22 cellular contexts compared by ENCODE assay signal in genomic region chr11:92775277-92775676, GRCh38.
A peak's percentile ranks its signal among the peaks of the same experiment; 100 is the strongest.
DNase-seq lines count a peak whose midpoint lies in the region; ATAC-seq and TF ChIP-seq lines count a peak whose summit lies in the region.
"Had no signal": no experiment of that assay in that cellular context is flagged by ENCODE, and none has a peak within 500 bp of the region (broad histone marks: within the 10 kb centered on the region; RNA-seq: fewer than 3 reads in every experiment).

No MANE protein-coding gene starts in this region.

- in situ Hi-C loops in mammary epithelial cell (cut with MboI; ENCODE audit: low sequenced_read_pairs in 2 of 2), result no loop called here

- no peaks in the 10 kb centered on the region for H4K20me1 ChIP-seq in mammary epithelial cell (ENCODE audit: insufficient read depth, low read length)

- BruUV-seq in MCF 10A (replicated peaks; lab: Mats Ljungman, UMichigan) (TSS peak; percentile 93), mammary epithelial cell (replicated peaks; lab: Mats Ljungman, UMichigan) (no TSS peak)

- TF ChIP-seq CTCF in MCF 10A (IDR thresholded peaks at IDR 0.05; ENCODE audit: unreplicated experiment) (no peak), mammary epithelial cell (conservative IDR thresholded peaks at IDR 0.05 in 1 of 2, IDR thresholded peaks at IDR 0.05 in 1 of 2; ENCODE audit: extremely low read depth in 1 of 2, insufficient read depth in 1 of 2, low read depth in 1 of 2, low read length in 2 of 2) (no peak)

- H4K91ac ChIP-seq in neuronal stem cell (ENCODE audit: low read depth, low read length, poor library complexity), result no peak overlapping the region

- H3K18ac ChIP-seq in neuronal stem cell (ENCODE audit: low read length), result no peak overlapping the region

- H3K4me2 ChIP-seq in mammary epithelial cell (ENCODE audit: insufficient read depth, low read depth, low read length) (no peak overlapping the region), neuronal stem cell (ENCODE audit: insufficient read depth, low read length, poor library complexity, severe bottlenecking) (no peak overlapping the region)

- H3K14ac ChIP-seq in neuronal stem cell (ENCODE audit: low read length), result no peak overlapping the region

- no peaks in the 10 kb centered on the region for H3K4me1 Mint-ChIP-seq in MCF 10A (ENCODE audit: insufficient read depth, unreplicated experiment)
- H3K4me1 Mint-ChIP-seq: activated naive CD4-positive, alpha-beta T cell treated with anti-CD3 and anti-CD28 coated beads, Interleukin-2, amount 10 ng/mL, durations not matched to agents 7 days and 5 days had no signal

- H3K4me3 Mint-ChIP-seq in MCF 10A (ENCODE audit: unreplicated experiment), result no peak overlapping the region
- H3K4me3 Mint-ChIP-seq: activated naive CD4-positive, alpha-beta T cell treated with anti-CD3 and anti-CD28 coated beads, Interleukin-2, amount 10 ng/mL, durations not matched to agents 7 days and 5 days; CD14-positive monocyte; endodermal cell had no signal

- H3K27me3 ChIP-seq in mammary epithelial cell (ENCODE audit: insufficient read depth, low read length) (peaks cover 3% of the 10 kb centered on the region), neuronal stem cell (ENCODE audit: control insufficient read depth in 3 of 3, insufficient read depth in 3 of 3, low read depth in 1 of 3, low read length in 3 of 3) (no peaks in the 10 kb centered on the region)
- H3K27me3 ChIP-seq: ascending aorta, MG63, ovary, right lobe of liver, transverse colon had no signal

- no peak overlapping the region for H2BK12ac ChIP-seq in neuronal stem cell (ENCODE audit: low read length)

- H3K4me3 ChIP-seq in mammary epithelial cell (replicated peaks in 1 of 3; ENCODE audit: insufficient read depth in 1 of 3, low read depth in 2 of 3, low read length in 3 of 3) (no peak overlapping the region), neuronal stem cell (ENCODE audit: low read length in 2 of 2) (no peak overlapping the region)
- H3K4me3 ChIP-seq: ascending aorta, MG63, ovary, right lobe of liver, transverse colon had no signal

- WGBS in mammary epithelial cell (ENCODE audit: low coverage, missing lambda C conversion rate), result 93% methylated on average over 1 of the region's 1 CpG
- WGBS in neuronal stem cell (ENCODE audit: extremely low coverage in 2 of 2, insufficient read length in 2 of 2, insufficient replicate concordance in 1 of 2), 2 donors, result no CpG with 5 or more reads among the region's 1 CpG

- no peak overlapping the region for H3K4ac ChIP-seq in neuronal stem cell (ENCODE audit: low read length)

- no peak overlapping the region for H2BK5ac ChIP-seq in neuronal stem cell (ENCODE audit: low read length)

- ATAC-seq in HG02610 (IDR thresholded peaks at IDR 0.05; ENCODE audit: unreplicated experiment) (peak; percentile 68), HG03565 (IDR thresholded peaks at IDR 0.05; ENCODE audit: unreplicated experiment) (peak; percentile 61), HG02571 (IDR thresholded peaks at IDR 0.05; ENCODE audit: unreplicated experiment) (no peak)
- ATAC-seq: right lobe of liver; stimulated activated naive CD8-positive, alpha-beta T cell treated with anti-CD3 and anti-CD28 coated beads, Interleukin-15, Interleukin-2, amounts not matched to agents 100 U/mL and 50 U/mL, for 24 hours had no signal

- H3K9me3 ChIP-seq in mammary epithelial cell (replicated peaks; ENCODE audit: insufficient read depth, low read length), result no peaks in the 10 kb centered on the region
- H3K9me3 ChIP-seq in neuronal stem cell (replicated peaks in 1 of 2; ENCODE audit: control insufficient read depth in 2 of 2, insufficient read depth in 1 of 2, low read depth in 1 of 2, low read length in 2 of 2), result no peaks in the 10 kb centered on the region
- H3K9me3 ChIP-seq: ascending aorta, MG63, ovary, right lobe of liver, transverse colon had no signal

- POLR2A ChIA-PET in MCF 10A (lab: Yijun Ruan, JAX), result interaction anchor here (0.6 kb wide), 1 partner anchor 79 kb away, joined by 3 read pairs; no protein-coding TSS in a partner anchor

- H2AK5ac ChIP-seq in neuronal stem cell (ENCODE audit: low read depth, low read length), result no peak overlapping the region

- H3K27ac ChIP-seq in mammary epithelial cell (ENCODE audit: insufficient read depth, low read depth, low read length) (no peak overlapping the region), neuronal stem cell (replicated peaks; ENCODE audit: low read length) (no peak overlapping the region)
- H3K27ac ChIP-seq: ascending aorta, ovary, right lobe of liver, transverse colon had no signal

- dilution Hi-C loops in mammary epithelial cell (cut with HindIII; ENCODE audit: low sequenced_read_pairs), result no loop called here

- no peak overlapping the region for H2BK120ac ChIP-seq in neuronal stem cell (ENCODE audit: low read depth, low read length)

- no peak for DNase-seq in MCF 10A (ENCODE audit: unreplicated experiment)
- DNase-seq in mammary epithelial cell, result no peak
- DNase-seq in activated CD4-positive, alpha-beta T cell treated with anti-CD3 and anti-CD28 coated beads, Interleukin-2, amount 50 U/mL, for 1 hour, result no peak
- no peak for DNase-seq in neuronal stem cell (ENCODE audit: low spot score)
- DNase-seq in germinal center (ENCODE audit: low spot score), result no peak
- DNase-seq: activated CD4-positive, alpha-beta T cell treated with anti-CD3 and anti-CD28 coated beads, Interleukin-2, amount 50 U/mL, for 48 hours; activated naive CD4-positive, alpha-beta T cell treated with anti-CD3 and anti-CD28 coated beads, Interleukin-2, amount 10 ng/mL, durations not matched to agents 7 days and 5 days; activated T-cell treated with anti-CD3 and anti-CD28 coated beads for 4 hours; DMS153; endodermal cell; MG63; NCI-H187 treated with DMSO at 0.1 percent for 48 hours; ovary; right lobe of liver; stimulated activated naive CD8-positive, alpha-beta T cell treated with anti-CD3 and anti-CD28 coated beads, Interleukin-15, Interleukin-2, amounts not matched to agents 100 U/mL and 50 U/mL, for 24 hours; SW 1271; transverse colon had no signal

- no peaks in the 10 kb centered on the region for H3K79me2 ChIP-seq in mammary epithelial cell (ENCODE audit: insufficient read depth, low read length)

- intact Hi-C loops in MCF 10A (cut with micrococcal nuclease), result no loop called here
- intact Hi-C loops in mammary epithelial cell (cut with micrococcal nuclease), result no loop called here

- no peaks in the 10 kb centered on the region for H3K9me3 Mint-ChIP-seq in MCF 10A (ENCODE audit: unreplicated experiment)
- H3K9me3 Mint-ChIP-seq: activated naive CD4-positive, alpha-beta T cell treated with anti-CD3 and anti-CD28 coated beads, Interleukin-2, amount 10 ng/mL, durations not matched to agents 7 days and 5 days; CD14-positive monocyte; endodermal cell had no signal

- CTCF ChIA-PET in MCF 10A (lab: Yijun Ruan, JAX), result no interaction called here
- CTCF ChIA-PET in mammary epithelial cell (lab: Charles Lee; ENCODE audit: low non-redundant PET), result interaction anchor here (0.6 kb wide), 1 partner anchor 506 kb away, joined by 4 read pairs; no protein-coding TSS in a partner anchor

- H3K36me3 ChIP-seq in mammary epithelial cell (ENCODE audit: insufficient read depth, low read length) (no peaks in the 10 kb centered on the region), neuronal stem cell (replicated peaks in 1 of 2; ENCODE audit: control insufficient read depth in 2 of 2, insufficient read depth in 2 of 2, low read length in 2 of 2) (peaks cover 0 to 63% of the 10 kb centered on the region in 2 donors)
- H3K36me3 ChIP-seq: ascending aorta, MG63, ovary, right lobe of liver, transverse colon had no signal

- no peaks in the 10 kb centered on the region for H3K27me3 Mint-ChIP-seq in MCF 10A (ENCODE audit: insufficient read depth, unreplicated experiment)
- H3K27me3 Mint-ChIP-seq: activated naive CD4-positive, alpha-beta T cell treated with anti-CD3 and anti-CD28 coated beads, Interleukin-2, amount 10 ng/mL, durations not matched to agents 7 days and 5 days had no signal

- H2AFZ ChIP-seq in mammary epithelial cell (ENCODE audit: low read depth, low read length) (no peak overlapping the region), neuronal stem cell (ENCODE audit: low read length) (no peak overlapping the region)

- H4K8ac ChIP-seq in neuronal stem cell (ENCODE audit: low read depth, low read length), result no peak overlapping the region

- H3K36me3 Mint-ChIP-seq in MCF 10A (ENCODE audit: insufficient read depth, unreplicated experiment), result no peaks in the 10 kb centered on the region
- H3K36me3 Mint-ChIP-seq: activated naive CD4-positive, alpha-beta T cell treated with anti-CD3 and anti-CD28 coated beads, Interleukin-2, amount 10 ng/mL, durations not matched to agents 7 days and 5 days; CD14-positive monocyte had no signal

- H3K9ac ChIP-seq in mammary epithelial cell (ENCODE audit: insufficient read depth, low read length), result no peak overlapping the region
- no peak overlapping the region for H3K9ac ChIP-seq in neuronal stem cell (ENCODE audit: low read depth, low read length, poor library complexity)

- H3K4me1 ChIP-seq in mammary epithelial cell (ENCODE audit: insufficient read depth, low read length) (no peaks in the 10 kb centered on the region), neuronal stem cell (ENCODE audit: control insufficient read depth in 2 of 2, insufficient read depth in 1 of 2, low read depth in 1 of 2, low read length in 2 of 2) (peaks cover 0 to 6% of the 10 kb centered on the region in 2 donors)
- H3K4me1 ChIP-seq: ascending aorta, right lobe of liver, transverse colon had no signal

- no peak overlapping the region for H3K27ac Mint-ChIP-seq in MCF 10A (ENCODE audit: low read depth, unreplicated experiment)
- H3K27ac Mint-ChIP-seq: activated naive CD4-positive, alpha-beta T cell treated with anti-CD3 and anti-CD28 coated beads, Interleukin-2, amount 10 ng/mL, durations not matched to agents 7 days and 5 days; CD14-positive monocyte; endodermal cell had no signal

- H3K79me1 ChIP-seq in neuronal stem cell (ENCODE audit: low read depth, low read length), result no peaks in the 10 kb centered on the region

- H3K23ac ChIP-seq in neuronal stem cell (ENCODE audit: low read depth, low read length, poor library complexity), result no peak overlapping the region

- no peak overlapping the region for H2BK15ac ChIP-seq in neuronal stem cell (ENCODE audit: low read length)
